8 cellular contexts compared by ENCODE assay signal in genomic region chr2:230410861-230411464, GRCh38. TPM values are rescaled to one million over a fixed set of nuclear protein-coding genes. Genes with fewer than 3 reads are reported as not detected.
DNase-seq lines count a peak whose midpoint lies in the region; ATAC-seq and TF ChIP-seq lines count a peak whose summit lies in the region.

No MANE protein-coding gene starts in this region.

- DNase-seq in HFFc6, result no peak
- DNase-seq in activated T-helper 1 cell treated with anti-CD3 and anti-CD28 coated beads, Interleukin-12 subunit alpha, Interleukin-12 subunit beta, Interleukin-2, Interleukin-4 antibody, amounts not matched to agents 30 ng/mL and 10 ng/mL and 1 ng/mL, durations not matched to agents 14 hours and 24 hours and 36 hours (ENCODE audit: low spot score), result no peak
- DNase-seq in stimulated activated naive B cell treated with anti-CD40 and anti-IgM and Interleukin-4, amounts not matched to agents 10 μg/mL and 1 μg/mL and 100 μg/mL, for 72 hours, result no peak
- DNase-seq in NCI-H2196 treated with DMSO at 0.1 percent for 48 hours (lab: John Stamatoyannopoulos, UW; ENCODE audit: unreplicated experiment), result no peak

- peaks cover 13% of the 10 kb centered on the region; the same call in 1 of the 2 replicates for H3K36me3 Mint-ChIP-seq in HFFc6 (ENCODE audit: low read depth)
- H3K36me3 Mint-ChIP-seq in activated T-helper 1 cell treated with anti-CD3 and anti-CD28 coated beads, Interleukin-12 subunit alpha, Interleukin-12 subunit beta, Interleukin-2, Interleukin-4 antibody, amounts not matched to agents 30 ng/mL and 10 ng/mL and 1 ng/mL, durations not matched to agents 14 hours and 24 hours and 36 hours (ENCODE audit: low read depth), result peaks cover 12% of the 10 kb centered on the region
- peaks cover 8 to 18% of the 10 kb centered on the region in 2 donors for H3K36me3 Mint-ChIP-seq in stimulated activated naive B cell treated with anti-CD40 and anti-IgM and Interleukin-4, amounts not matched to agents 10 μg/mL and 1 μg/mL and 100 μg/mL, for 72 hours

- TF ChIP-seq CTCF in HFFc6 (IDR thresholded peaks at IDR 0.05), result no peak

- peak overlapping the region; percentile 97 for H3K27ac Mint-ChIP-seq in HFFc6
- peak overlapping the region; percentile 99 for H3K27ac Mint-ChIP-seq in activated T-helper 1 cell treated with anti-CD3 and anti-CD28 coated beads, Interleukin-12 subunit alpha, Interleukin-12 subunit beta, Interleukin-2, Interleukin-4 antibody, amounts not matched to agents 30 ng/mL and 10 ng/mL and 1 ng/mL, durations not matched to agents 14 hours and 24 hours and 36 hours
- peak overlapping the region; percentile 100 for H3K27ac Mint-ChIP-seq in stimulated activated naive B cell treated with anti-CD40 and anti-IgM and Interleukin-4, amounts not matched to agents 10 μg/mL and 1 μg/mL and 100 μg/mL, for 72 hours

- no peaks in the 10 kb centered on the region for H3K9me3 Mint-ChIP-seq in HFFc6
- H3K9me3 Mint-ChIP-seq in activated T-helper 1 cell treated with anti-CD3 and anti-CD28 coated beads, Interleukin-12 subunit alpha, Interleukin-12 subunit beta, Interleukin-2, Interleukin-4 antibody, amounts not matched to agents 30 ng/mL and 10 ng/mL and 1 ng/mL, durations not matched to agents 14 hours and 24 hours and 36 hours, result no peaks in the 10 kb centered on the region
- H3K9me3 Mint-ChIP-seq in stimulated activated naive B cell treated with anti-CD40 and anti-IgM and Interleukin-4, amounts not matched to agents 10 μg/mL and 1 μg/mL and 100 μg/mL, for 72 hours, result peaks cover 0 to 1% of the 10 kb centered on the region in 2 donors

- ATAC-seq in stimulated activated naive B cell treated with anti-CD40 and anti-IgM and Interleukin-4, amounts not matched to agents 10 μg/mL and 1 μg/mL and 100 μg/mL, for 72 hours (replicated peaks), result peak in 1 of 2 donors; percentile 3
- ATAC-seq in GM19328 (IDR thresholded peaks at IDR 0.05; ENCODE audit: unreplicated experiment) (no peak), GM19035 (IDR thresholded peaks at IDR 0.05; ENCODE audit: unreplicated experiment) (no peak), HG02571 (IDR thresholded peaks at IDR 0.05; ENCODE audit: unreplicated experiment) (no peak)

- H3K27me3 Mint-ChIP-seq in HFFc6 (ENCODE audit: insufficient read depth), result peaks cover 3% of the 10 kb centered on the region
- no peaks in the 10 kb centered on the region for H3K27me3 Mint-ChIP-seq in activated T-helper 1 cell treated with anti-CD3 and anti-CD28 coated beads, Interleukin-12 subunit alpha, Interleukin-12 subunit beta, Interleukin-2, Interleukin-4 antibody, amounts not matched to agents 30 ng/mL and 10 ng/mL and 1 ng/mL, durations not matched to agents 14 hours and 24 hours and 36 hours (ENCODE audit: insufficient read depth)
- no peaks in the 10 kb centered on the region for H3K27me3 Mint-ChIP-seq in stimulated activated naive B cell treated with anti-CD40 and anti-IgM and Interleukin-4, amounts not matched to agents 10 μg/mL and 1 μg/mL and 100 μg/mL, for 72 hours

- peaks cover 62% of the 10 kb centered on the region for H3K4me1 Mint-ChIP-seq in HFFc6 (ENCODE audit: low read depth)
- peaks cover 76% of the 10 kb centered on the region for H3K4me1 Mint-ChIP-seq in activated T-helper 1 cell treated with anti-CD3 and anti-CD28 coated beads, Interleukin-12 subunit alpha, Interleukin-12 subunit beta, Interleukin-2, Interleukin-4 antibody, amounts not matched to agents 30 ng/mL and 10 ng/mL and 1 ng/mL, durations not matched to agents 14 hours and 24 hours and 36 hours (ENCODE audit: low read depth)
- peaks cover 52 to 76% of the 10 kb centered on the region in 2 donors for H3K4me1 Mint-ChIP-seq in stimulated activated naive B cell treated with anti-CD40 and anti-IgM and Interleukin-4, amounts not matched to agents 10 μg/mL and 1 μg/mL and 100 μg/mL, for 72 hours

- H3K9me3 ChIP-seq in iPS-18a (ENCODE audit: control insufficient read depth, low read depth, low read length), result no peaks in the 10 kb centered on the region

- intact Hi-C loops in activated T-helper 1 cell treated with anti-CD3 and anti-CD28 coated beads, Interleukin-12 subunit alpha, Interleukin-12 subunit beta, Interleukin-2, Interleukin-4 antibody, amounts not matched to agents 30 ng/mL and 10 ng/mL and 1 ng/mL, durations not matched to agents 14 hours and 24 hours and 36 hours (cut with micrococcal nuclease), result loop anchor here (1.0 to 5.0 kb wide), 3 partner anchors 30 to 92 kb away; no protein-coding TSS in a partner anchor

- no peak overlapping the region for H3K27ac ChIP-seq in iPS-18a (ENCODE audit: low read length)

- H3K4me3 ChIP-seq in iPS-18a (ENCODE audit: low read length), result peak overlapping the region; percentile 86

- H3K4me3 Mint-ChIP-seq in HFFc6, result peak overlapping the region; percentile 95
- H3K4me3 Mint-ChIP-seq in activated T-helper 1 cell treated with anti-CD3 and anti-CD28 coated beads, Interleukin-12 subunit alpha, Interleukin-12 subunit beta, Interleukin-2, Interleukin-4 antibody, amounts not matched to agents 30 ng/mL and 10 ng/mL and 1 ng/mL, durations not matched to agents 14 hours and 24 hours and 36 hours, result peak overlapping the region; percentile 93
- peak overlapping the region; percentile 99 to 100 for H3K4me3 Mint-ChIP-seq in stimulated activated naive B cell treated with anti-CD40 and anti-IgM and Interleukin-4, amounts not matched to agents 10 μg/mL and 1 μg/mL and 100 μg/mL, for 72 hours

- peaks cover 29% of the 10 kb centered on the region for H3K27me3 ChIP-seq in iPS-18a (ENCODE audit: control insufficient read depth, insufficient read depth, low read length)

- H3K36me3 ChIP-seq in iPS-18a (ENCODE audit: control insufficient read depth, low read depth, low read length), result no peaks in the 10 kb centered on the region

- peaks cover 3% of the 10 kb centered on the region for H3K4me1 ChIP-seq in iPS-18a (ENCODE audit: control insufficient read depth, low read depth, low read length)

- peak overlapping the region; percentile 19 for H3K9ac ChIP-seq in iPS-18a (ENCODE audit: low read length)

RNA-seq across cellular contexts. Expression of gene SP100, which starts 5.0 kb away (rescaled TPM):
- 10 to 100 TPM; 70.5 to 74.9 (median 72.8) TPM for total RNA-seq in HFFc6 (2021; fragmentation: NEBNext Ultra II Directional; extraction: Animal tissue kit (Norgen Biotek cat#: 25700))
- 161 and 171 TPM in 2 replicates for total RNA-seq in activated T-helper 1 cell treated with anti-CD3 and anti-CD28 coated beads, Interleukin-12 subunit alpha, Interleukin-12 subunit beta, Interleukin-2, Interleukin-4 antibody, amounts not matched to agents 30 ng/mL and 10 ng/mL and 1 ng/mL, durations not matched to agents 14 hours and 24 hours and 36 hours
